1 cellular context compared by ENCODE assay signal in the genomic region with DNA sequence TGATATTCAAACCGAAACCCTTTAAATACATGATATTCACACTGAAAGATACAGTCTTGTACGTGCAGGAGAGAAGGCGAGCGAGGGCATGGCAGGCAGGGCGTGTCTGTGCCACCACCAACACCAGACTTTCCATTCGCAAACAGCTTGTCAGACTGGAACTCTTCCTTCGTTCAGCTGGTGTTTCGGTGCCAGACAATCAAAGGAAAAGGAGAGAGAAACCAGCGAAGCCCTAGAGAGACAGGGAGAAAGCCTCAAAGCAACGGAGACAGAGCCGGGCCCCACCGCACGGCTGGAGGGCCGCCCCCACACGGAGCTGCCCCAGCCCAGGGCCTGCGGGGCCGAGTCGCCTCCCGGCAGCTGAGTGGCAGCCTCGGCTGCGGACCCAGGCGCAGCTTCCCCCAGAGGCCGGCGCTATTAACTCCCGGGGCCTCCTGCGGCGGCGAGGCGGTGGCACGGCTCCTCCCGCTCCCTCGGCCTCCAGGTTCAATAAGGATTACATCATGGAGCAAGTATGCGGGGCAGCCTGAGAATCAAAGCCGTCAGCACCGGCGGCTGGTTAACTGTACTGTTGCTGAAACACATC.
TF ChIP-seq lines count a peak whose summit lies in the region.

No MANE protein-coding gene starts in this region.

TF ChIP-seq in HepG2, 621 proteins besides CTCF, POLR2A, EP300 and RAD21 (continued from another document and continues in another):
- TF ChIP-seq LCORL (IDR thresholded peaks at IDR 0.05) (no peak), LCORL (CRISPR knock-in tag; IDR thresholded peaks at IDR 0.05) (peak; percentile 81), ZNF792 (CRISPR knock-in tag; IDR thresholded peaks at IDR 0.05) (peak; percentile 60; the same call in 1 of the 2 replicates), HNRNPLL (IDR thresholded peaks at IDR 0.05; ENCODE audit: low read depth, low read length, poor library complexity, severe bottlenecking) (peak; percentile 69), ETV6 (CRISPR knock-in tag; conservative IDR thresholded peaks at IDR 0.05) (0 out of 2 replicates have a peak, but pooled peaks have one; percentile 24), MED1 (CRISPR knock-in tag; IDR thresholded peaks at IDR 0.05) (peak; percentile 63), GABPB1 (CRISPR knock-in tag; IDR thresholded peaks at IDR 0.05) (peak; percentile 71; the same call in 1 of the 2 replicates), KDM2A (CRISPR knock-in tag; IDR thresholded peaks at IDR 0.05; ENCODE audit: borderline replicate concordance, low read depth) (peak; percentile 71), ELF3 (CRISPR knock-in tag; IDR thresholded peaks at IDR 0.05) (peak; percentile 13; the same call in 1 of the 2 replicates), ZNF510 (CRISPR knock-in tag; IDR thresholded peaks at IDR 0.05; ENCODE audit: low read depth) (no peak), ZNF572 (CRISPR knock-in tag; IDR thresholded peaks at IDR 0.05) (no peak), SOX13 (IDR thresholded peaks at IDR 0.05) (peak; percentile 19; the same call in 1 of the 2 replicates), SOX13 (CRISPR knock-in tag; conservative IDR thresholded peaks at IDR 0.05 in 1 of 2, IDR thresholded peaks at IDR 0.05 in 1 of 2) (peak in 1 of 2 experiments; percentile 44; a peak in 1 of 4 replicates), FOXC1 (CRISPR knock-in tag; IDR thresholded peaks at IDR 0.05; ENCODE audit: borderline replicate concordance) (peak; percentile 31; the same call in 1 of the 2 replicates), CEBPB (IDR thresholded peaks at IDR 0.05; ENCODE audit: borderline replicate concordance, low read depth, low read length) (peak; percentile 43; the same call in 1 of the 2 replicates), NFKBIZ (CRISPR knock-in tag; IDR thresholded peaks at IDR 0.05) (0 out of 2 replicates have a peak, but pooled peaks have one; percentile 27), ZNF468 (CRISPR knock-in tag; IDR thresholded peaks at IDR 0.05) (no peak), PCBP2 (optimal IDR thresholded peaks at IDR 0.05; ENCODE audit: low read depth, low read length, poor library complexity, severe bottlenecking) (no peak), THAP11 (CRISPR knock-in tag; IDR thresholded peaks at IDR 0.05) (peak; percentile 49; the same call in 1 of the 2 replicates), ATF7 (IDR thresholded peaks at IDR 0.05) (peak; percentile 65), ATF7 (CRISPR knock-in tag; IDR thresholded peaks at IDR 0.05) (peak; percentile 93), ZFY (CRISPR knock-in tag; IDR thresholded peaks at IDR 0.05) (peak; percentile 77), POLR2AphosphoS2 (IDR thresholded peaks at IDR 0.05; ENCODE audit: low read depth, low read length) (no peak), ARID5B (CRISPR knock-in tag; IDR thresholded peaks at IDR 0.05) (peak; percentile 83), FOSL2 (CRISPR knock-in tag; IDR thresholded peaks at IDR 0.05) (peak; percentile 81), FOXA1 (IDR thresholded peaks at IDR 0.05) (no peak), FOXA1 (CRISPR knock-in tag; IDR thresholded peaks at IDR 0.05) (peak; percentile 59), ZNF768 (CRISPR knock-in tag; IDR thresholded peaks at IDR 0.05) (peak; percentile 22; the same call in 1 of the 2 replicates), PTBP1 (IDR thresholded peaks at IDR 0.05; ENCODE audit: low read depth, low read length, poor library complexity, severe bottlenecking) (no peak), JUN (CRISPR knock-in tag; IDR thresholded peaks at IDR 0.05) (peak; percentile 94), HMGA1 (CRISPR knock-in tag; conservative IDR thresholded peaks at IDR 0.05) (no peak), TP53 (CRISPR knock-in tag; conservative IDR thresholded peaks at IDR 0.05) (no peak), FOXP1 (IDR thresholded peaks at IDR 0.05) (no peak), FOXP1 (CRISPR knock-in tag; IDR thresholded peaks at IDR 0.05) (no peak), KMT2B (CRISPR knock-in tag; IDR thresholded peaks at IDR 0.05) (0 out of 2 replicates have a peak, but pooled peaks have one; percentile 38), RBFOX2 (IDR thresholded peaks at IDR 0.05; ENCODE audit: low read depth, low read length) (peak; percentile 63), TCF7 (IDR thresholded peaks at IDR 0.05; ENCODE audit: low read depth) (0 out of 2 replicates have a peak, but pooled peaks have one; percentile 10), HOXA3 (CRISPR knock-in tag; IDR thresholded peaks at IDR 0.05) (peak; percentile 36; the same call in 1 of the 2 replicates), RXRB (CRISPR knock-in tag; IDR thresholded peaks at IDR 0.05; ENCODE audit: borderline replicate concordance) (0 out of 2 replicates have a peak, but pooled peaks have one; percentile 34), SAP130 (CRISPR knock-in tag; IDR thresholded peaks at IDR 0.05; ENCODE audit: low read depth) (peak; percentile 50), ZNF709 (CRISPR knock-in tag; IDR thresholded peaks at IDR 0.05) (peak; percentile 52; the same call in 1 of the 2 replicates), ZFX (CRISPR knock-in tag; IDR thresholded peaks at IDR 0.05; ENCODE audit: low read depth) (peak; percentile 63; the same call in 1 of the 2 replicates)
- TF ChIP-seq, protein P1, sequence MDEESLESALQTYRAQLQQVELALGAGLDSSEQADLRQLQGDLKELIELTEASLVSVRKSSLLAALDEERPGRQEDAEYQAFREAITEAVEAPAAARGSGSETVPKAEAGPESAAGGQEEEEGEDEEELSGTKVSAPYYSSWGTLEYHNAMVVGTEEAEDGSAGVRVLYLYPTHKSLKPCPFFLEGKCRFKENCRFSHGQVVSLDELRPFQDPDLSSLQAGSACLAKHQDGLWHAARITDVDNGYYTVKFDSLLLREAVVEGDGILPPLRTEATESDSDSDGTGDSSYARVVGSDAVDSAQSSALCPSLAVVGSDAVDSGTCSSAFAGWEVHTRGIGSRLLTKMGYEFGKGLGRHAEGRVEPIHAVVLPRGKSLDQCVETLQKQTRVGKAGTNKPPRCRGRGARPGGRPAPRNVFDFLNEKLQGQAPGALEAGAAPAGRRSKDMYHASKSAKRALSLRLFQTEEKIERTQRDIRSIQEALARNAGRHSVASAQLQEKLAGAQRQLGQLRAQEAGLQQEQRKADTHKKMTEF (CRISPR knock-in tag; IDR thresholded peaks at IDR 0.05): peak; percentile 62; the same call in 1 of the 2 replicates
- TF ChIP-seq, protein P2, sequence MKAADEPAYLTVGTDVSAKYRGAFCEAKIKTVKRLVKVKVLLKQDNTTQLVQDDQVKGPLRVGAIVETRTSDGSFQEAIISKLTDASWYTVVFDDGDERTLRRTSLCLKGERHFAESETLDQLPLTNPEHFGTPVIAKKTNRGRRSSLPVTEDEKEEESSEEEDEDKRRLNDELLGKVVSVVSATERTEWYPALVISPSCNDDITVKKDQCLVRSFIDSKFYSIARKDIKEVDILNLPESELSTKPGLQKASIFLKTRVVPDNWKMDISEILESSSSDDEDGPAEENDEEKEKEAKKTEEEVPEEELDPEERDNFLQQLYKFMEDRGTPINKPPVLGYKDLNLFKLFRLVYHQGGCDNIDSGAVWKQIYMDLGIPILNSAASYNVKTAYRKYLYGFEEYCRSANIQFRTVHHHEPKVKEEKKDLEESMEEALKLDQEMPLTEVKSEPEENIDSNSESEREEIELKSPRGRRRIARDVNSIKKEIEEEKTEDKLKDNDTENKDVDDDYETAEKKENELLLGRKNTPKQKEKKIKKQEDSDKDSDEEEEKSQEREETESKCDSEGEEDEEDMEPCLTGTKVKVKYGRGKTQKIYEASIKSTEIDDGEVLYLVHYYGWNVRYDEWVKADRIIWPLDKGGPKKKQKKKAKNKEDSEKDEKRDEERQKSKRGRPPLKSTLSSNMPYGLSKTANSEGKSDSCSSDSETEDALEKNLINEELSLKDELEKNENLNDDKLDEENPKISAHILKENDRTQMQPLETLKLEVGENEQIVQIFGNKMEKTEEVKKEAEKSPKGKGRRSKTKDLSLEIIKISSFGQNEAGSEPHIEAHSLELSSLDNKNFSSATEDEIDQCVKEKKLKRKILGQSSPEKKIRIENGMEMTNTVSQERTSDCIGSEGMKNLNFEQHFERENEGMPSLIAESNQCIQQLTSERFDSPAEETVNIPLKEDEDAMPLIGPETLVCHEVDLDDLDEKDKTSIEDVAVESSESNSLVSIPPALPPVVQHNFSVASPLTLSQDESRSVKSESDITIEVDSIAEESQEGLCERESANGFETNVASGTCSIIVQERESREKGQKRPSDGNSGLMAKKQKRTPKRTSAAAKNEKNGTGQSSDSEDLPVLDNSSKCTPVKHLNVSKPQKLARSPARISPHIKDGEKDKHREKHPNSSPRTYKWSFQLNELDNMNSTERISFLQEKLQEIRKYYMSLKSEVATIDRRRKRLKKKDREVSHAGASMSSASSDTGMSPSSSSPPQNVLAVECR (CRISPR knock-in tag; IDR thresholded peaks at IDR 0.05; ENCODE audit: borderline replicate concordance): peak; percentile 48; the same call in 1 of the 2 replicates
- TF ChIP-seq, protein P3, sequence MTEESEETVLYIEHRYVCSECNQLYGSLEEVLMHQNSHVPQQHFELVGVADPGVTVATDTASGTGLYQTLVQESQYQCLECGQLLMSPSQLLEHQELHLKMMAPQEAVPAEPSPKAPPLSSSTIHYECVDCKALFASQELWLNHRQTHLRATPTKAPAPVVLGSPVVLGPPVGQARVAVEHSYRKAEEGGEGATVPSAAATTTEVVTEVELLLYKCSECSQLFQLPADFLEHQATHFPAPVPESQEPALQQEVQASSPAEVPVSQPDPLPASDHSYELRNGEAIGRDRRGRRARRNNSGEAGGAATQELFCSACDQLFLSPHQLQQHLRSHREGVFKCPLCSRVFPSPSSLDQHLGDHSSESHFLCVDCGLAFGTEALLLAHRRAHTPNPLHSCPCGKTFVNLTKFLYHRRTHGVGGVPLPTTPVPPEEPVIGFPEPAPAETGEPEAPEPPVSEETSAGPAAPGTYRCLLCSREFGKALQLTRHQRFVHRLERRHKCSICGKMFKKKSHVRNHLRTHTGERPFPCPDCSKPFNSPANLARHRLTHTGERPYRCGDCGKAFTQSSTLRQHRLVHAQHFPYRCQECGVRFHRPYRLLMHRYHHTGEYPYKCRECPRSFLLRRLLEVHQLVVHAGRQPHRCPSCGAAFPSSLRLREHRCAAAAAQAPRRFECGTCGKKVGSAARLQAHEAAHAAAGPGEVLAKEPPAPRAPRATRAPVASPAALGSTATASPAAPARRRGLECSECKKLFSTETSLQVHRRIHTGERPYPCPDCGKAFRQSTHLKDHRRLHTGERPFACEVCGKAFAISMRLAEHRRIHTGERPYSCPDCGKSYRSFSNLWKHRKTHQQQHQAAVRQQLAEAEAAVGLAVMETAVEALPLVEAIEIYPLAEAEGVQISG (CRISPR knock-in tag; IDR thresholded peaks at IDR 0.05): peak; percentile 70
- TF ChIP-seq, protein P4, sequence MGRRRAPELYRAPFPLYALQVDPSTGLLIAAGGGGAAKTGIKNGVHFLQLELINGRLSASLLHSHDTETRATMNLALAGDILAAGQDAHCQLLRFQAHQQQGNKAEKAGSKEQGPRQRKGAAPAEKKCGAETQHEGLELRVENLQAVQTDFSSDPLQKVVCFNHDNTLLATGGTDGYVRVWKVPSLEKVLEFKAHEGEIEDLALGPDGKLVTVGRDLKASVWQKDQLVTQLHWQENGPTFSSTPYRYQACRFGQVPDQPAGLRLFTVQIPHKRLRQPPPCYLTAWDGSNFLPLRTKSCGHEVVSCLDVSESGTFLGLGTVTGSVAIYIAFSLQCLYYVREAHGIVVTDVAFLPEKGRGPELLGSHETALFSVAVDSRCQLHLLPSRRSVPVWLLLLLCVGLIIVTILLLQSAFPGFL (CRISPR knock-in tag; IDR thresholded peaks at IDR 0.05): no peak
- TF ChIP-seq, protein P5, sequence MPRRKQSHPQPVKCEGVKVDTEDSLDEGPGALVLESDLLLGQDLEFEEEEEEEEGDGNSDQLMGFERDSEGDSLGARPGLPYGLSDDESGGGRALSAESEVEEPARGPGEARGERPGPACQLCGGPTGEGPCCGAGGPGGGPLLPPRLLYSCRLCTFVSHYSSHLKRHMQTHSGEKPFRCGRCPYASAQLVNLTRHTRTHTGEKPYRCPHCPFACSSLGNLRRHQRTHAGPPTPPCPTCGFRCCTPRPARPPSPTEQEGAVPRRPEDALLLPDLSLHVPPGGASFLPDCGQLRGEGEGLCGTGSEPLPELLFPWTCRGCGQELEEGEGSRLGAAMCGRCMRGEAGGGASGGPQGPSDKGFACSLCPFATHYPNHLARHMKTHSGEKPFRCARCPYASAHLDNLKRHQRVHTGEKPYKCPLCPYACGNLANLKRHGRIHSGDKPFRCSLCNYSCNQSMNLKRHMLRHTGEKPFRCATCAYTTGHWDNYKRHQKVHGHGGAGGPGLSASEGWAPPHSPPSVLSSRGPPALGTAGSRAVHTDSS (CRISPR knock-in tag; conservative IDR thresholded peaks at IDR 0.05): no peak
- TF ChIP-seq, protein P6, sequence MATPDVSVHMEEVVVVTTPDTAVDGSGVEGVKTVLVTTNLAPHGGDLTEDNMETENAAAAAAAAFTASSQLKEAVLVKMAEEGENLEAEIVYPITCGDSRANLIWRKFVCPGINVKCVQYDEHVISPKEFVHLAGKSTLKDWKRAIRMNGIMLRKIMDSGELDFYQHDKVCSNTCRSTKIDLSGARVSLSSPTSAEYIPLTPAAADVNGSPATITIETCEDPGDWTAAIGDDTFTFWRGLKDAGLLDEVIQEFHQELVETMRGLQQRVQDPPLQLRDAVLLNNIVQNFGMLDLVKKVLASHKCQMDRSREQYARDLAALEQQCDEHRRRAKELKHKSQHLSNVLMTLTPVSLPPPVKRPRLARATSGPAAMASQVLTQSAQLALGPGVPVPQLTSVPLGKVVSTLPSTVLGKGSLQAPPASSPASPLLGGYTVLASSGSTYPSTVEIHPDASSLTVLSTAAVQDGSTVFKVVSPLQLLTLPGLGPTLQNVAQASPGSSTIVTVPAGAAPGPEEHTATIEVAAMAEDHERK (CRISPR knock-in tag; IDR thresholded peaks at IDR 0.05; ENCODE audit: low read depth): no peak
